In the genomic region with DNA sequence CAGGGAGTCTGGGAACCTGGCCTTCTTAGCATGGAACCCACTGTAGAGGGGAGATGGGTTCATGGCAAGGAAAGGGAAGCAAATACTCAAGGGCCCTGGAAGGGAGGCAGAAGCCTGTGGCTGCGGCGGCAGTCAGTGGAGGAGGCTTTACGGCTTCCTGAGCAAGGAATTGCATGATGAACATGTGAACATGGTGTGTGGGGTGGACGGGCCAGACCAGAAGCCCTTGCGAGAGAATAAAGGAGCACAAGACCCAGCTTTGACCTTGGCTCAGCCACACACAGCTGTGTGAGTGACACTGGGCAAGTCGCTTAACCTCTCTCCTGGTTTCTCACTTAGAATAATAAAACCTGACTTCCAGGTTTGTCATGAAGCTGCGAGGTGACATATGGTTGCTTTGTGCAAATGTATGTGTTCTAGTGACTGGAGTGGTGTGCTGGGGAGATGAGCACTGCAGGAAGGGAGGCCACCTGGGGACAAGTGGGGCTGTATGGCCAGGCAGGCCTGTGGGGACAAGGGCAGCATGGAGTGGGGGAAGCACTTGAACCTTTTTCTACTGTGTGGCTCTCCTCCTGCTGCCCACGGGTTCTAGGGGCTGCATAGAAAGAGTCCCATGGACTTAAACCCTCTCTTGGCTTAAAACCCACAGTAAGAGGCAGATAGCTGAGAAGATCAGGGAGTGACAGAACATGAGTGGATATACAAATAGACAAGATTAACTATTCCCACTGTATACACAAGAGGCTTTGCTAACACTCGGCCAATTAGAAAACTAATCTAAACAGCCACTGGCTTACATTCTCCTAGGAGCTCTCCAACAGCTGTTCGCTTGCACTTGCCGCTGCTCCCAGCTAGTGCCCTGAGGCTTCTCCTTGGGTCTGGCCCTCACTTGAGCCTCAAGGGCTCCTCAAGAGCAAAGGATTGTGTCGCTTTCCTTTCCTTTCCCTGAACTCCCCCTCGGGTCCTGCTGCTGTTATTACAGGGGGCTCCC, we compare ENCODE assay signal across 1 cellular context.
TF ChIP-seq lines count a peak whose summit lies in the region.

No MANE protein-coding gene starts in this region.

TF ChIP-seq in HEK293, 187 proteins besides CTCF, POLR2A, EP300 and RAD21 (continued from another document):
- TF ChIP-seq ZNF639 (tag by site-specific recombination; IDR thresholded peaks at IDR 0.05) (no peak), ZNF837 (tag by site-specific recombination; IDR thresholded peaks at IDR 0.05) (no peak)
